Comparison of ENCODE assay signal across 2 cellular contexts in the genomic region with DNA sequence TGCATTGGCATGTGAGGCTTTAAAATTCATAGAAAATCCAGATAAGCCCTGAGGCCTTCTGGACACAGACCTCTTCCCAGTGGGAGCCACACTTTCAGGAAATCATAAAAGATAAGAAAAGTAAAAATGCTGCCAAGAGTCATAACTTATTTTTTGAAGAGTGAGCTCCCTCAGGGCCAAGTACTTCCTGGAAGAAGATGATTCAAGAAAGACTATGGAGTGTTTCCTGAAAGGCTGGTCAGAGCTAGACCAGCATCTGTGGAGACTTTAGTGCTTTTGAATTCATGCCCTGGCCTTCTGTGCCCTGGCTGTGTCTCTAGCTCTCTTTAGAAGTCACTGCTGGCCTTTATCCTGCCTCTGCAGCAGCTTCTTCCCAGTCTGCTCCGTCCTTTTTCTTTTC.
TF ChIP-seq lines count a peak whose summit lies in the region.

No MANE protein-coding gene starts in this region.

TF ChIP-seq in SK-N-SH treated with all-trans-retinoic acid at 6 μM for 48 hours, 23 proteins besides CTCF, POLR2A, EP300 and RAD21:
- TF ChIP-seq ISL1 (CRISPR knock-in tag; IDR thresholded peaks at IDR 0.05) = 0 out of 2 replicates have a peak, but pooled peaks have one; percentile 32
- no peak for TF ChIP-seq BACH2 (CRISPR knock-in tag; IDR thresholded peaks at IDR 0.05; ENCODE audit: borderline replicate concordance)

TF ChIP-seq in SK-N-SH, 30 proteins besides CTCF, POLR2A, EP300 and RAD21:
- TF ChIP-seq, protein P1, sequence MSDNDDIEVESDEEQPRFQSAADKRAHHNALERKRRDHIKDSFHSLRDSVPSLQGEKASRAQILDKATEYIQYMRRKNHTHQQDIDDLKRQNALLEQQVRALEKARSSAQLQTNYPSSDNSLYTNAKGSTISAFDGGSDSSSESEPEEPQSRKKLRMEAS (IDR thresholded peaks at IDR 0.05; ENCODE audit: low read depth) = no peak
- TF ChIP-seq, protein P2, sequence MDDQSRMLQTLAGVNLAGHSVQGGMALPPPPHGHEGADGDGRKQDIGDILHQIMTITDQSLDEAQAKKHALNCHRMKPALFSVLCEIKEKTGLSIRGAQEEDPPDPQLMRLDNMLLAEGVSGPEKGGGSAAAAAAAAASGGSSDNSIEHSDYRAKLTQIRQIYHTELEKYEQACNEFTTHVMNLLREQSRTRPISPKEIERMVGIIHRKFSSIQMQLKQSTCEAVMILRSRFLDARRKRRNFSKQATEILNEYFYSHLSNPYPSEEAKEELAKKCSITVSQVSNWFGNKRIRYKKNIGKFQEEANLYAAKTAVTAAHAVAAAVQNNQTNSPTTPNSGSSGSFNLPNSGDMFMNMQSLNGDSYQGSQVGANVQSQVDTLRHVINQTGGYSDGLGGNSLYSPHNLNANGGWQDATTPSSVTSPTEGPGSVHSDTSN (IDR thresholded peaks at IDR 0.05) = no peak
- TF ChIP-seq GATA2 (CRISPR knock-in tag; IDR thresholded peaks at IDR 0.05) = no peak
- TF ChIP-seq, protein P3, sequence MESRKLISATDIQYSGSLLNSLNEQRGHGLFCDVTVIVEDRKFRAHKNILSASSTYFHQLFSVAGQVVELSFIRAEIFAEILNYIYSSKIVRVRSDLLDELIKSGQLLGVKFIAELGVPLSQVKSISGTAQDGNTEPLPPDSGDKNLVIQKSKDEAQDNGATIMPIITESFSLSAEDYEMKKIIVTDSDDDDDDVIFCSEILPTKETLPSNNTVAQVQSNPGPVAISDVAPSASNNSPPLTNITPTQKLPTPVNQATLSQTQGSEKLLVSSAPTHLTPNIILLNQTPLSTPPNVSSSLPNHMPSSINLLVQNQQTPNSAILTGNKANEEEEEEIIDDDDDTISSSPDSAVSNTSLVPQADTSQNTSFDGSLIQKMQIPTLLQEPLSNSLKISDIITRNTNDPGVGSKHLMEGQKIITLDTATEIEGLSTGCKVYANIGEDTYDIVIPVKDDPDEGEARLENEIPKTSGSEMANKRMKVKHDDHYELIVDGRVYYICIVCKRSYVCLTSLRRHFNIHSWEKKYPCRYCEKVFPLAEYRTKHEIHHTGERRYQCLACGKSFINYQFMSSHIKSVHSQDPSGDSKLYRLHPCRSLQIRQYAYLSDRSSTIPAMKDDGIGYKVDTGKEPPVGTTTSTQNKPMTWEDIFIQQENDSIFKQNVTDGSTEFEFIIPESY (IDR thresholded peaks at IDR 0.05; ENCODE audit: borderline replicate concordance, low read depth) = no peak
- TF ChIP-seq MXI1 (IDR thresholded peaks at IDR 0.05; ENCODE audit: low read depth, low read length) = no peak
- no peak for TF ChIP-seq RXRA (IDR thresholded peaks at IDR 0.05; ENCODE audit: borderline replicate concordance, low read depth)
- TF ChIP-seq, protein P4, sequence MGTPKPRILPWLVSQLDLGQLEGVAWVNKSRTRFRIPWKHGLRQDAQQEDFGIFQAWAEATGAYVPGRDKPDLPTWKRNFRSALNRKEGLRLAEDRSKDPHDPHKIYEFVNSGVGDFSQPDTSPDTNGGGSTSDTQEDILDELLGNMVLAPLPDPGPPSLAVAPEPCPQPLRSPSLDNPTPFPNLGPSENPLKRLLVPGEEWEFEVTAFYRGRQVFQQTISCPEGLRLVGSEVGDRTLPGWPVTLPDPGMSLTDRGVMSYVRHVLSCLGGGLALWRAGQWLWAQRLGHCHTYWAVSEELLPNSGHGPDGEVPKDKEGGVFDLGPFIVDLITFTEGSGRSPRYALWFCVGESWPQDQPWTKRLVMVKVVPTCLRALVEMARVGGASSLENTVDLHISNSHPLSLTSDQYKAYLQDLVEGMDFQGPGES (IDR thresholded peaks at IDR 0.05; ENCODE audit: low read depth, low read length) = no peak
- TF ChIP-seq SIN3A (IDR thresholded peaks at IDR 0.05; ENCODE audit: borderline replicate concordance, low read depth, low read length) = no peak
- no peak for TF ChIP-seq GABPA (IDR thresholded peaks at IDR 0.05; ENCODE audit: low read depth)
- TF ChIP-seq FOXM1 (IDR thresholded peaks at IDR 0.05; ENCODE audit: low read depth) = no peak
- no peak for TF ChIP-seq TAF1 (IDR thresholded peaks at IDR 0.05; ENCODE audit: borderline replicate concordance, low read depth, low read length)
- TF ChIP-seq NFIC (IDR thresholded peaks at IDR 0.05; ENCODE audit: borderline replicate concordance) = no peak
- TF ChIP-seq, protein P5, sequence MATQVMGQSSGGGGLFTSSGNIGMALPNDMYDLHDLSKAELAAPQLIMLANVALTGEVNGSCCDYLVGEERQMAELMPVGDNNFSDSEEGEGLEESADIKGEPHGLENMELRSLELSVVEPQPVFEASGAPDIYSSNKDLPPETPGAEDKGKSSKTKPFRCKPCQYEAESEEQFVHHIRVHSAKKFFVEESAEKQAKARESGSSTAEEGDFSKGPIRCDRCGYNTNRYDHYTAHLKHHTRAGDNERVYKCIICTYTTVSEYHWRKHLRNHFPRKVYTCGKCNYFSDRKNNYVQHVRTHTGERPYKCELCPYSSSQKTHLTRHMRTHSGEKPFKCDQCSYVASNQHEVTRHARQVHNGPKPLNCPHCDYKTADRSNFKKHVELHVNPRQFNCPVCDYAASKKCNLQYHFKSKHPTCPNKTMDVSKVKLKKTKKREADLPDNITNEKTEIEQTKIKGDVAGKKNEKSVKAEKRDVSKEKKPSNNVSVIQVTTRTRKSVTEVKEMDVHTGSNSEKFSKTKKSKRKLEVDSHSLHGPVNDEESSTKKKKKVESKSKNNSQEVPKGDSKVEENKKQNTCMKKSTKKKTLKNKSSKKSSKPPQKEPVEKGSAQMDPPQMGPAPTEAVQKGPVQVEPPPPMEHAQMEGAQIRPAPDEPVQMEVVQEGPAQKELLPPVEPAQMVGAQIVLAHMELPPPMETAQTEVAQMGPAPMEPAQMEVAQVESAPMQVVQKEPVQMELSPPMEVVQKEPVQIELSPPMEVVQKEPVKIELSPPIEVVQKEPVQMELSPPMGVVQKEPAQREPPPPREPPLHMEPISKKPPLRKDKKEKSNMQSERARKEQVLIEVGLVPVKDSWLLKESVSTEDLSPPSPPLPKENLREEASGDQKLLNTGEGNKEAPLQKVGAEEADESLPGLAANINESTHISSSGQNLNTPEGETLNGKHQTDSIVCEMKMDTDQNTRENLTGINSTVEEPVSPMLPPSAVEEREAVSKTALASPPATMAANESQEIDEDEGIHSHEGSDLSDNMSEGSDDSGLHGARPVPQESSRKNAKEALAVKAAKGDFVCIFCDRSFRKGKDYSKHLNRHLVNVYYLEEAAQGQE (IDR thresholded peaks at IDR 0.05; ENCODE audit: low read depth, low read length) = no peak
- TF ChIP-seq, protein P6, sequence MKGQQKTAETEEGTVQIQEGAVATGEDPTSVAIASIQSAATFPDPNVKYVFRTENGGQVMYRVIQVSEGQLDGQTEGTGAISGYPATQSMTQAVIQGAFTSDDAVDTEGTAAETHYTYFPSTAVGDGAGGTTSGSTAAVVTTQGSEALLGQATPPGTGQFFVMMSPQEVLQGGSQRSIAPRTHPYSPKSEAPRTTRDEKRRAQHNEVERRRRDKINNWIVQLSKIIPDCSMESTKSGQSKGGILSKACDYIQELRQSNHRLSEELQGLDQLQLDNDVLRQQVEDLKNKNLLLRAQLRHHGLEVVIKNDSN (IDR thresholded peaks at IDR 0.05; ENCODE audit: borderline replicate concordance, low read depth) = no peak
- TF ChIP-seq FOSL2 (IDR thresholded peaks at IDR 0.05; ENCODE audit: borderline replicate concordance, low read depth) = no peak
TF ChIP-seq in SK-N-SH: peak in this region for 0.
